26 cellular contexts compared by ENCODE assay signal in the genomic region with DNA sequence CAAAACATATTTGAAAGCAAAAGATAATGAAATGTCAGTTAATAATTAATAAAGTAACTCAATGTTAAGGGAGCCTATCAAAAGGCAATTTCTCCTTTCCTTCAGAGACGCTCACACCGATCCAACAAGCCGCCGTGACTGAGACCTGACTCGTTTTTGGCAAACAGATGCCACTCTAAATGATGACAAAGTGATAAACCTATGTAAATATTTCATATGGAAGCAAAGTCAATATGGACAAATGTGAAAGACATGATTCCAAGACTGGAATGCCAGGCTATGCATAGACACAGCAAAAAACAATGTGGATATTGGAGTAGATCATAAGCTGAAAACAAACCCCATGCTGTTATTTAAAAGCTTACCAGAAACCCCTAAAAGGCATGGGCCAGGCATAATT.
"Had no signal": no experiment of that assay in that cellular context is flagged by ENCODE, and none has a peak within 500 bp of the region (broad histone marks: within the 10 kb centered on the region; RNA-seq: fewer than 3 reads in every experiment).

No MANE protein-coding gene starts in this region.

- ATAC-seq: activated CD8-positive, alpha-beta memory T cell treated with anti-CD3 and anti-CD28 coated beads, Interleukin-2, amount 10 ng/mL, durations not matched to agents 7 days and 5 days; activated CD8-positive, alpha-beta T cell treated with anti-CD3 and anti-CD28 coated beads for 36 hours; activated naive CD8-positive, alpha-beta T cell treated with anti-CD3 and anti-CD28 coated beads, Interleukin-2, amount 50 U/mL, for 24 hours had no signal

- H3K27ac ChIP-seq: ascending aorta, cardiac muscle cell had no signal

- DNase-seq: activated B cell treated with CpG ODN at 0.5 μM for 24 hours; activated CD4-positive, alpha-beta memory T cell treated with anti-CD3 and anti-CD28 coated beads for 36 hours; activated CD4-positive, alpha-beta T cell treated with anti-CD3 and anti-CD28 coated beads for 4 hours; activated CD4-positive, alpha-beta T cell treated with anti-CD3 and anti-CD28 coated beads, Interleukin-2, amount 10 ng/mL, durations not matched to agents 24 days and 14 days; activated CD4-positive, alpha-beta T cell treated with anti-CD3 and anti-CD28 coated beads, Interleukin-2, amount 50 U/mL, for 1 hour; activated CD4-positive, alpha-beta T cell treated with anti-CD3 and anti-CD28 coated beads, Interleukin-2, amount 50 U/mL, for 4 hours; activated CD4-positive, CD25-positive, alpha-beta regulatory T cell treated with anti-CD3 and anti-CD28 coated beads, Interleukin-2, amount 50 U/mL, for 72 hours; activated CD8-positive, alpha-beta memory T cell treated with anti-CD3 and anti-CD28 coated beads, Interleukin-2, amount 10 ng/mL, durations not matched to agents 7 days and 5 days; activated CD8-positive, alpha-beta memory T cell treated with anti-CD3 and anti-CD28 coated beads, Interleukin-2, amount 50 U/mL, for 48 hours; activated CD8-positive, alpha-beta T cell treated with anti-CD3 and anti-CD28 coated beads for 36 hours; activated effector memory CD4-positive, alpha-beta T cell treated with Interleukin-2 at 50 U/mL for 16 hours; activated gamma-delta T cell; activated naive CD4-positive, alpha-beta T cell treated with anti-CD3 and anti-CD28 coated beads, Interleukin-2, amount 10 ng/mL, durations not matched to agents 7 days and 5 days; activated naive CD4-positive, alpha-beta T cell treated with Interleukin-2 at 50 U/mL for 16 hours; activated naive CD8-positive, alpha-beta T cell treated with anti-CD3 and anti-CD28 coated beads, Interleukin-2, amount 10 ng/mL, durations not matched to agents 7 days and 5 days; activated naive CD8-positive, alpha-beta T cell treated with anti-CD3 and anti-CD28 coated beads, Interleukin-2, amount 50 U/mL, for 24 hours; activated T-cell treated with anti-CD3 and anti-CD28 coated beads, Interleukin-2, amount 50 U/mL, for 24 hours; activated T-cell treated with anti-CD3 and anti-CD28 coated beads, Interleukin-2, amount 50 U/mL, for 48 hours; amygdala; anterior cingulate cortex; caudate nucleus; cerebellar nuclear complex; T-helper 2 cell; T-helper 9 cell had no signal
